ENCODE assay signal across 9 cellular contexts in the genomic region with DNA sequence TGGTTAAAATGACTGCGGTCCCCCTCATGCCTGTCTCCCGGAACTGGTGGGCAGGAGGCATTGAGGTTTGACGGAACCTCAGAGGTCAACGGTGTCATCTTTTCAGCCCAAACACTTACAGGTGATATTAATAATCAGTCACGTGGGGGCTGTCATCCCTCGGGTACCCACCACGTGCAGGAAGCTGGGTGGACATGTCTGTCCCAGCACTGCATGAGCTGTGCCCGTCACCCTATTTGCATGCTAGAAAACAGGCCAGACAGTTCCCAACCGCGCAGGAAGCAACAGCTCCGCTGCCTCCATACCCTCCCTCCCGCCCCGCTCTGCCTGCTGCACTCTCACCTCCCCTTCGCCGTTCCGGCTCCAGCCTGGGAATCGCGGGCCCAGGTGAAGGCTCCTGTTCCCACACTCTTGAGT. TPM values are rescaled to one million over a fixed set of nuclear protein-coding genes. Genes with fewer than 3 reads are reported as not detected.
A peak's percentile ranks its signal among the peaks of the same experiment; 100 is the strongest.
DNase-seq lines count a peak whose midpoint lies in the region; ATAC-seq and TF ChIP-seq lines count a peak whose summit lies in the region.
"Had no signal": no experiment of that assay in that cellular context is flagged by ENCODE, and none has a peak within 500 bp of the region (broad histone marks: within the 10 kb centered on the region; RNA-seq: fewer than 3 reads in every experiment).

No MANE protein-coding gene starts in this region.

- H3K18ac ChIP-seq in mesenchymal stem cell (ENCODE audit: low read depth in 1 of 2, low read length in 2 of 2): no peak overlapping the region

- H3K36me3 Mint-ChIP-seq in activated CD8-positive, alpha-beta memory T cell treated with anti-CD3 and anti-CD28 coated beads, Interleukin-2, amount 10 ng/mL, durations not matched to agents 7 days and 5 days: peaks cover 8% of the 10 kb centered on the region

- DNase-seq in GM10248 (ENCODE audit: extremely low spot score): peak; percentile 66
- DNase-seq in activated CD8-positive, alpha-beta memory T cell treated with anti-CD3 and anti-CD28 coated beads, Interleukin-2, amount 10 ng/mL, durations not matched to agents 7 days and 5 days: peak; percentile 80
- DNase-seq in mesenchymal stem cell: no peak
- no peak for DNase-seq in NCI-H2029 (lab: John Stamatoyannopoulos, UW)
- DNase-seq in D341Med (ENCODE audit: low spot score): no peak
- no peak for DNase-seq in cortex of kidney (lab: John Stamatoyannopoulos, UW)

- ATAC-seq in HG02763 (IDR thresholded peaks at IDR 0.05; ENCODE audit: unreplicated experiment): peak; percentile 31
- ATAC-seq in activated CD8-positive, alpha-beta memory T cell treated with anti-CD3 and anti-CD28 coated beads, Interleukin-2, amount 10 ng/mL, durations not matched to agents 7 days and 5 days: peak; percentile 37
- no peak for ATAC-seq in HG03457 (IDR thresholded peaks at IDR 0.05; ENCODE audit: unreplicated experiment)

- CTCF ChIA-PET in GM10248 (lab: Yijun Ruan, JAX): interaction anchor here (1.1 to 7.3 kb wide), 2 partner anchors 12 to 128 kb away, joined by 3 to 63 read pairs; no protein-coding TSS in a partner anchor
- CTCF ChIA-PET in activated CD8-positive, alpha-beta memory T cell treated with anti-CD3 and anti-CD28 coated beads, Interleukin-2, amount 10 ng/mL, durations not matched to agents 7 days and 5 days (lab: Charles Lee): interaction anchor here (1.0 to 2.2 kb wide), 3 partner anchors 13 to 26 kb away, joined by 3 to 10 read pairs (median 5); partner anchors contain the start of gene RPS2

- H2AFZ ChIP-seq in mesenchymal stem cell (ENCODE audit: low read depth, low read length): no peak overlapping the region

- TF ChIP-seq CTCF in GM10248 (IDR thresholded peaks at IDR 0.05; ENCODE audit: control extremely low read depth, extremely low read depth, low read depth, missing control alignments): no peak

- no peak overlapping the region for H2BK12ac ChIP-seq in mesenchymal stem cell (ENCODE audit: low read length in 2 of 2)

- H3K4me1 Mint-ChIP-seq in activated CD8-positive, alpha-beta memory T cell treated with anti-CD3 and anti-CD28 coated beads, Interleukin-2, amount 10 ng/mL, durations not matched to agents 7 days and 5 days: peaks cover 22% of the 10 kb centered on the region

- H2BK120ac ChIP-seq in mesenchymal stem cell (ENCODE audit: low read depth, low read length): no peak overlapping the region

- POLR2A ChIA-PET in GM10248 (lab: Yijun Ruan, JAX): interaction anchor here (0.5 to 3.3 kb wide), 4 partner anchors 11 to 259 kb away, joined by 3 to 22 read pairs (median 8); partner anchors contain the start of genes RPS2 and TRAF7

- no peak overlapping the region for H4K8ac ChIP-seq in mesenchymal stem cell (ENCODE audit: low read length)

- peaks cover 39% of the 10 kb centered on the region for H3K4me1 ChIP-seq in mesenchymal stem cell (ENCODE audit: control insufficient read depth, insufficient read depth, low read depth, low read length)

- H3K4me2 ChIP-seq in mesenchymal stem cell (ENCODE audit: low read length, poor library complexity, severe bottlenecking): no peak overlapping the region

- H3K27ac Mint-ChIP-seq in activated CD8-positive, alpha-beta memory T cell treated with anti-CD3 and anti-CD28 coated beads, Interleukin-2, amount 10 ng/mL, durations not matched to agents 7 days and 5 days: peak overlapping the region; percentile 78

- H4K91ac ChIP-seq in mesenchymal stem cell (ENCODE audit: low read length): peak overlapping the region; percentile 22

- H3K9ac ChIP-seq in mesenchymal stem cell (ENCODE audit: low read length): no peak overlapping the region

- no peaks in the 10 kb centered on the region for H3K9me3 Mint-ChIP-seq in activated CD8-positive, alpha-beta memory T cell treated with anti-CD3 and anti-CD28 coated beads, Interleukin-2, amount 10 ng/mL, durations not matched to agents 7 days and 5 days (ENCODE audit: low read depth)

- H3K4me3 ChIP-seq in mesenchymal stem cell (ENCODE audit: insufficient read depth in 1 of 2, low read depth in 1 of 2, low read length in 2 of 2): peak overlapping the region in 1 of 2 experiments; percentile 14

- H2BK15ac ChIP-seq in mesenchymal stem cell (ENCODE audit: low read depth, poor library complexity, severe bottlenecking): no peak overlapping the region

- peaks cover 27 to 34% of the 10 kb centered on the region in 2 experiments for H3K27me3 ChIP-seq in mesenchymal stem cell (ENCODE audit: control insufficient read depth in 1 of 2, insufficient read depth in 1 of 2, low read length in 2 of 2)

- WGBS in mesenchymal stem cell: 19% methylated on average over 18 of the region's 18 CpGs

- H3K9me3 ChIP-seq in mesenchymal stem cell (ENCODE audit: control insufficient read depth, low read length): no peaks in the 10 kb centered on the region

- H3K27ac ChIP-seq in mesenchymal stem cell (ENCODE audit: low read length, poor library complexity, severe bottlenecking): no peak overlapping the region
- H3K27ac ChIP-seq: HL-60 had no signal

- H3K27me3 Mint-ChIP-seq in activated CD8-positive, alpha-beta memory T cell treated with anti-CD3 and anti-CD28 coated beads, Interleukin-2, amount 10 ng/mL, durations not matched to agents 7 days and 5 days: peaks cover 11% of the 10 kb centered on the region

- peaks cover 8% of the 10 kb centered on the region for H3K79me1 ChIP-seq in mesenchymal stem cell (replicated peaks; ENCODE audit: low read length, poor library complexity, severe bottlenecking)

- no peak overlapping the region for H3K4ac ChIP-seq in mesenchymal stem cell (ENCODE audit: low read depth in 1 of 2, low read length in 2 of 2)

- no peak overlapping the region for H3K23ac ChIP-seq in mesenchymal stem cell (ENCODE audit: low read length in 2 of 2)

- H3K14ac ChIP-seq in mesenchymal stem cell (ENCODE audit: low read length in 2 of 2): no peak overlapping the region

- no peak overlapping the region for H2AK5ac ChIP-seq in mesenchymal stem cell (ENCODE audit: low read length, severe bottlenecking)

- H2BK5ac ChIP-seq in mesenchymal stem cell (ENCODE audit: low read depth, low read length, poor library complexity, severe bottlenecking): no peak overlapping the region

- H3K36me3 ChIP-seq in mesenchymal stem cell (ENCODE audit: control insufficient read depth in 1 of 2, insufficient read depth in 2 of 2, low read depth in 1 of 2, low read length in 2 of 2): peaks cover 20 to 23% of the 10 kb centered on the region in 2 experiments

- H3K4me3 Mint-ChIP-seq in activated CD8-positive, alpha-beta memory T cell treated with anti-CD3 and anti-CD28 coated beads, Interleukin-2, amount 10 ng/mL, durations not matched to agents 7 days and 5 days: peak overlapping the region; percentile 66

RNA-seq across cellular contexts. Expression of gene SYNGR3, which starts 1.4 kb away (rescaled TPM):
- 10 to 100 TPM in 1 of 2 experiments, 1 to 10 TPM in 1; 6.4 to 17.6 TPM for total RNA-seq in activated CD8-positive, alpha-beta memory T cell treated with anti-CD3 and anti-CD28 coated beads, Interleukin-2, amount 10 ng/mL, durations not matched to agents 7 days and 5 days
- polyA plus RNA-seq in mesenchymal stem cell (2013, experiment 1 of 2): 0.48 TPM
- 0.55 TPM for polyA plus RNA-seq in mesenchymal stem cell (2013, experiment 2 of 2)

RNA-seq across cellular contexts. Expression of gene GFER, which starts 7.2 kb away (rescaled TPM):
- total RNA-seq in activated CD8-positive, alpha-beta memory T cell treated with anti-CD3 and anti-CD28 coated beads, Interleukin-2, amount 10 ng/mL, durations not matched to agents 7 days and 5 days: 10 to 100 TPM; 33.5 to 40.9 TPM
- 33.5 TPM for polyA plus RNA-seq in mesenchymal stem cell (2013, experiment 1 of 2)
- 32.2 TPM for polyA plus RNA-seq in mesenchymal stem cell (2013, experiment 2 of 2)

RNA-seq across cellular contexts. Expression of gene NOXO1, which starts 9.9 kb away (rescaled TPM):
- under 1 TPM in 1 of 2 experiments, not detected in 1; 0.26 TPM for total RNA-seq in activated CD8-positive, alpha-beta memory T cell treated with anti-CD3 and anti-CD28 coated beads, Interleukin-2, amount 10 ng/mL, durations not matched to agents 7 days and 5 days
- polyA plus RNA-seq in mesenchymal stem cell (2013, experiment 1 of 2): 0.07 TPM
- polyA plus RNA-seq in mesenchymal stem cell (2013, experiment 2 of 2): 0.15 TPM

RNA-seq across cellular contexts. Expression of gene ZNF598, which starts 18.5 kb away (rescaled TPM):
- total RNA-seq in activated CD8-positive, alpha-beta memory T cell treated with anti-CD3 and anti-CD28 coated beads, Interleukin-2, amount 10 ng/mL, durations not matched to agents 7 days and 5 days: 10 to 100 TPM; 76.2 to 94.5 TPM
- polyA plus RNA-seq in mesenchymal stem cell (2013, experiment 1 of 2): 23.8 TPM
- polyA plus RNA-seq in mesenchymal stem cell (2013, experiment 2 of 2): 21.1 TPM

RNA-seq across cellular contexts. Expression of gene TBL3, which starts 19.3 kb away (rescaled TPM):
- total RNA-seq in activated CD8-positive, alpha-beta memory T cell treated with anti-CD3 and anti-CD28 coated beads, Interleukin-2, amount 10 ng/mL, durations not matched to agents 7 days and 5 days: 10 to 100 TPM; 41.9 to 42.3 TPM
- polyA plus RNA-seq in mesenchymal stem cell (2013, experiment 1 of 2): 12.0 TPM
- 12.3 TPM for polyA plus RNA-seq in mesenchymal stem cell (2013, experiment 2 of 2)

Comparison
In these comparisons a context has a peak if more than half of its experiments do, and no peak if none do; other contexts are left out.
1. DNase-seq: peak in GM10248 (single experiment) and activated CD8-positive, alpha-beta memory T cell treated with anti-CD3 and anti-CD28 coated beads, Interleukin-2, amount 10 ng/mL, durations not matched to agents 7 days and 5 days (single experiment); none in mesenchymal stem cell (single experiment), NCI-H2029 (single experiment), D341Med (single experiment) and cortex of kidney (single experiment).